10 cellular contexts compared by ENCODE assay signal in the genomic region with DNA sequence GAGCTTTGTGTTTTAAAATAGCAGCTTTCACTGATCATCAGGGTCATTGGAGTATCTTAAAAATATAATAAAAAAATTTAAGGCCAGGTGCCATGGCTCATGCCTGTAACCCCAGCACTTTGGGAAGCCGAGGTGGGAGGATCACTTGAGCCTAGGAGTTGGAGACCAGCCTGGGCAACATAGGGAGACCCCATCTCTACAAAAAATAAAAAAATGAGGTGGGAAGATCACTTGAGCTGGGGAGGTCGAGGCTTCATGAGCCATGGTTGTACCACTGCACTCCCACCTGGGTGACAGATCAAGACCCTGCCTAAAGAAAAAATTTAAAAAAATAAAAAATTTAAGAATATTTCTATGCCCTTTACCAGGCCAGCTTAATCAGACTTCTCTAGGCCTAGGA. TPM values are rescaled to one million over a fixed set of nuclear protein-coding genes. Genes with fewer than 3 reads are reported as not detected.
DNase-seq lines count a peak whose midpoint lies in the region; ATAC-seq, FAIRE-seq and TF ChIP-seq lines count a peak whose summit lies in the region.
"Had no signal": no experiment of that assay in that cellular context is flagged by ENCODE, and none has a peak within 500 bp of the region (broad histone marks: within the 10 kb centered on the region; RNA-seq: fewer than 3 reads in every experiment).

No MANE protein-coding gene starts in this region.

- no peaks in the 10 kb centered on the region for H3K9me3 ChIP-seq in hepatocyte (ENCODE audit: low read depth)
- H3K9me3 ChIP-seq in smooth muscle cell (replicated peaks; ENCODE audit: low read depth), result no peaks in the 10 kb centered on the region
- no peaks in the 10 kb centered on the region for H3K9me3 ChIP-seq in pancreas

- peaks cover 28% of the 10 kb centered on the region for H3K79me2 ChIP-seq in hepatocyte
- peaks cover 5% of the 10 kb centered on the region for H3K79me2 ChIP-seq in smooth muscle cell (ENCODE audit: low read depth)

- H2AFZ ChIP-seq in hepatocyte (no peak overlapping the region), smooth muscle cell (ENCODE audit: low read depth) (no peak overlapping the region)

- no peak overlapping the region for H3K9ac ChIP-seq in smooth muscle cell (ENCODE audit: low read depth)

- CTCF ChIA-PET in activated B cell treated with CpG ODN at 0.5 μM for 24 hours (lab: Charles Lee), result interaction anchor here (0.9 to 4.6 kb wide), 2 partner anchors 34 to 36 kb away, joined by 3 to 21 read pairs; a partner anchor contains a TSS

- no peaks in the 10 kb centered on the region for H3K36me3 ChIP-seq in hepatocyte (replicated peaks; ENCODE audit: insufficient read depth, low read depth)
- peaks cover 8% of the 10 kb centered on the region for H3K36me3 ChIP-seq in smooth muscle cell (ENCODE audit: low read depth)
- peaks cover 0 to 20% (median 5%) of the 10 kb centered on the region in 3 donors for H3K36me3 ChIP-seq in pancreas

- H3K4me3 ChIP-seq in hepatocyte (peak overlapping the region; percentile 87), smooth muscle cell (peak overlapping the region; percentile 65), pancreas (peak overlapping the region in 1 of 4 donors; percentile 86)

- POLR2A ChIA-PET in activated B cell treated with CpG ODN at 0.5 μM for 24 hours (lab: Charles Lee), result interaction anchor here (0.6 to 8.5 kb wide), 8 partner anchors 13 to 623 kb away, joined by 3 to 172 read pairs (median 4); a partner anchor contains a TSS

- no peaks in the 10 kb centered on the region for H3K9me3 Mint-ChIP-seq in T-helper 1 cell treated with Interleukin-12 subunit alpha and Interleukin-12 subunit beta and Interleukin-4 antibody, amounts not matched to agents 30 μg/mL and 1 μg/mL, for 36 hours
- no peaks in the 10 kb centered on the region for H3K9me3 Mint-ChIP-seq in activated B cell treated with CpG ODN at 0.5 μM for 24 hours
- H3K9me3 Mint-ChIP-seq: dendritic cell treated with granulocyte-macrophage colony-stimulating factor and Interleukin-4, amounts not matched to agents 40 ng/mL and 50 ng/mL, for 4 days had no signal

- peaks cover 19% of the 10 kb centered on the region for H3F3A ChIP-seq in smooth muscle cell (ENCODE audit: low read depth)

- H3K27ac ChIP-seq in hepatocyte, result peak overlapping the region; percentile 91
- no peak overlapping the region for H3K27ac ChIP-seq in smooth muscle cell (ENCODE audit: low read depth)
- H3K27ac ChIP-seq in pancreas, result no peak overlapping the region

- H3K27me3 ChIP-seq in hepatocyte (no peaks in the 10 kb centered on the region), smooth muscle cell (ENCODE audit: low read depth) (no peaks in the 10 kb centered on the region), pancreas (no peaks in the 10 kb centered on the region)

- H3K27ac Mint-ChIP-seq in T-helper 1 cell treated with Interleukin-12 subunit alpha and Interleukin-12 subunit beta and Interleukin-4 antibody, amounts not matched to agents 30 μg/mL and 1 μg/mL, for 36 hours, result peak overlapping the region; percentile 31
- H3K27ac Mint-ChIP-seq in activated B cell treated with CpG ODN at 0.5 μM for 24 hours, result no peak overlapping the region

- H3K4me2 ChIP-seq in hepatocyte (peak overlapping the region; percentile 85), smooth muscle cell (peak overlapping the region; percentile 99)

- peaks cover 3% of the 10 kb centered on the region for H4K20me1 ChIP-seq in hepatocyte (ENCODE audit: insufficient read depth, poor library complexity, severe bottlenecking)
- peaks cover 23% of the 10 kb centered on the region for H4K20me1 ChIP-seq in smooth muscle cell (ENCODE audit: low read depth)

- TF ChIP-seq CTCF in activated B cell treated with CpG ODN at 0.5 μM for 24 hours (IDR thresholded peaks at IDR 0.05) (no peak), hepatocyte (IDR thresholded peaks at IDR 0.05; ENCODE audit: poor library complexity) (no peak), smooth muscle cell (IDR thresholded peaks at IDR 0.05; ENCODE audit: borderline replicate concordance, insufficient read depth, poor library complexity, severe bottlenecking) (no peak), pancreas (IDR thresholded peaks at IDR 0.05) (no peak)

- H3K27me3 Mint-ChIP-seq in T-helper 1 cell treated with Interleukin-12 subunit alpha and Interleukin-12 subunit beta and Interleukin-4 antibody, amounts not matched to agents 30 μg/mL and 1 μg/mL, for 36 hours (ENCODE audit: low read depth), result no peaks in the 10 kb centered on the region
- peaks cover 3% of the 10 kb centered on the region for H3K27me3 Mint-ChIP-seq in activated B cell treated with CpG ODN at 0.5 μM for 24 hours

- peaks cover 44% of the 10 kb centered on the region for H3K4me1 Mint-ChIP-seq in T-helper 1 cell treated with Interleukin-12 subunit alpha and Interleukin-12 subunit beta and Interleukin-4 antibody, amounts not matched to agents 30 μg/mL and 1 μg/mL, for 36 hours (ENCODE audit: low read depth)
- H3K4me1 Mint-ChIP-seq in activated B cell treated with CpG ODN at 0.5 μM for 24 hours, result peaks cover 82% of the 10 kb centered on the region

- no peaks in the 10 kb centered on the region for H3K9me2 ChIP-seq in hepatocyte (replicated peaks; ENCODE audit: insufficient read depth)

- 93% methylated on average over 2 of the region's 2 CpGs for whole genome bisulfite sequencing in hepatocyte (ENCODE audit: low lambda C conversion rate, missing lambda C conversion rate)
- 91% methylated on average over 2 of the region's 2 CpGs for WGBS in smooth muscle cell (ENCODE audit: low lambda C conversion rate)
- WGBS in pancreas, 2 donors, result 90 to 91% methylated on average over 2 of the region's 2 CpGs

- FAIRE-seq in pancreas (lab: Jason Lieb, UNC), result no peak

- no peak overlapping the region for H3K4me3 Mint-ChIP-seq in T-helper 1 cell treated with Interleukin-12 subunit alpha and Interleukin-12 subunit beta and Interleukin-4 antibody, amounts not matched to agents 30 μg/mL and 1 μg/mL, for 36 hours
- H3K4me3 Mint-ChIP-seq in activated B cell treated with CpG ODN at 0.5 μM for 24 hours, result peak overlapping the region; percentile 91

- H3K4me1 ChIP-seq in hepatocyte (ENCODE audit: insufficient read depth), result peaks cover 15% of the 10 kb centered on the region
- peaks cover 13% of the 10 kb centered on the region for H3K4me1 ChIP-seq in smooth muscle cell (ENCODE audit: low read depth)
- H3K4me1 ChIP-seq in pancreas, result peaks cover 5 to 16% (median 8%) of the 10 kb centered on the region in 3 donors

- DNase-seq in T-helper 1 cell (no peak), activated B cell treated with CpG ODN at 0.5 μM for 24 hours (no peak), hepatocyte (ENCODE audit: low spot score) (no peak), smooth muscle cell (lab: John Stamatoyannopoulos, UW; ENCODE audit: unreplicated experiment) (no peak), pancreas (no peak), NCI-H82 treated with DMSO at 0.1 percent for 48 hours (lab: John Stamatoyannopoulos, UW; ENCODE audit: unreplicated experiment) (no peak)
- DNase-seq in stimulated activated naive CD4-positive, alpha-beta T cell (lab: John Stamatoyannopoulos, UW), result no peak
- DNase-seq: NCI-H187 treated with DMSO at 0.1 percent for 48 hours had no signal

- intact Hi-C loops in activated B cell treated with CpG ODN at 0.5 μM for 24 hours (cut with micrococcal nuclease) (loop anchor here (10.0 kb wide), 1 partner anchor 1525 kb away; no protein-coding TSS in a partner anchor), pancreas (cut with DNase I) (no loop called here)

- H3K36me3 Mint-ChIP-seq in T-helper 1 cell treated with Interleukin-12 subunit alpha and Interleukin-12 subunit beta and Interleukin-4 antibody, amounts not matched to agents 30 μg/mL and 1 μg/mL, for 36 hours (ENCODE audit: low read depth), result peaks cover 44% of the 10 kb centered on the region
- peaks cover 37% of the 10 kb centered on the region for H3K36me3 Mint-ChIP-seq in activated B cell treated with CpG ODN at 0.5 μM for 24 hours (ENCODE audit: low read depth)

- ATAC-seq in activated B cell treated with CpG ODN at 0.5 μM for 24 hours (ENCODE audit: low read depth) (no peak), pancreas (no peak)

RNA-seq across cellular contexts. Expression of a gene that starts 1.5 kb away (rescaled TPM):
- total RNA-seq in activated B cell treated with CpG ODN at 0.5 μM for 24 hours, result 31.7 and 37.2 TPM in 2 replicates
- total RNA-seq in hepatocyte, result 16.8 and 20.1 TPM in 2 replicates
- 30.0 and 34.3 TPM in 2 replicates for polyA plus RNA-seq in hepatocyte
- 9.3 and 15.2 TPM in 2 replicates for total RNA-seq in smooth muscle cell
- 25.0 and 33.8 TPM in 2 replicates for polyA plus RNA-seq in smooth muscle cell
- 10 to 100 TPM in 4 of 6 donors, 1 to 10 TPM in 2; 8.1 to 14.0 (median 10.7) TPM for total RNA-seq in pancreas
- 10 to 100 TPM in 1 of 2 donors, 1 to 10 TPM in 1; 8.0 to 22.5 TPM for polyA plus RNA-seq in pancreas

RNA-seq across cellular contexts. Expression of a gene that starts 30.8 kb away (rescaled TPM):
- 92.2 and 101 TPM in 2 replicates for total RNA-seq in activated B cell treated with CpG ODN at 0.5 μM for 24 hours
- 167 and 169 TPM in 2 replicates for total RNA-seq in hepatocyte
- 176 and 185 TPM in 2 replicates for polyA plus RNA-seq in hepatocyte
- 177 and 210 TPM in 2 replicates for total RNA-seq in smooth muscle cell
- polyA plus RNA-seq in smooth muscle cell, result 228 and 265 TPM in 2 replicates
- 100 to 1,000 TPM in 5 of 6 donors, 10 to 100 TPM in 1; 90.1 to 137 (median 110) TPM for total RNA-seq in pancreas
- 10 to 100 TPM; 81.4 to 99.7 TPM for polyA plus RNA-seq in pancreas
